Comparison of ENCODE assay signal across 5 cellular contexts in the genomic region with DNA sequence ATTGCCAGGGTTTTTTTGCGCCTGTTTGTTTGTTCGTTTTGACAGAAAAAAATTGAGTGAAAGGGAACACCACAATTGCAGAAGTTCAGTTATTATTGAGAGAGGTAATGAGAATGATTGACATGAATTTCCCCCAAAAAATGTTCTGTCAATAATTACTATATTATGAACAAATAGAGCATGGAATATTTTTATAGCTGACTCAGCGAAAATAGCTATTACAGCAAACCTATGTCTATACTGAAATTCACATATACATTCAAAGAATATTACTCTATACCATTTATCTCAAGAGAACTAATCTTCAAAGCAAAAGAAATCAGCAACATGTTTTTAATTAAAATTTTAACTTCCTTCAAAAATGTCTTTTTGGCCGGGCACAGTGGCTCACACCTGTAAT. TPM values are rescaled to one million over a fixed set of nuclear protein-coding genes. Genes with fewer than 3 reads are reported as not detected.
"Had no signal": no experiment of that assay in that cellular context is flagged by ENCODE, and none has a peak within 500 bp of the region (broad histone marks: within the 10 kb centered on the region; RNA-seq: fewer than 3 reads in every experiment).

No MANE protein-coding gene starts in this region.

RNA-seq across cellular contexts. Expression of gene CFHR3, which starts 4.8 kb away (rescaled TPM):
- total RNA-seq: M059J, PC-3, Peyer's patch, SJSA1 had no signal

RNA-seq across cellular contexts. Expression of gene CFHR1, which starts 49.7 kb away (rescaled TPM):
- total RNA-seq: M059J, PC-3, Peyer's patch, Right ventricle myocardium superior, SJSA1 had no signal
